12 cellular contexts compared by ENCODE assay signal in the genomic region with DNA sequence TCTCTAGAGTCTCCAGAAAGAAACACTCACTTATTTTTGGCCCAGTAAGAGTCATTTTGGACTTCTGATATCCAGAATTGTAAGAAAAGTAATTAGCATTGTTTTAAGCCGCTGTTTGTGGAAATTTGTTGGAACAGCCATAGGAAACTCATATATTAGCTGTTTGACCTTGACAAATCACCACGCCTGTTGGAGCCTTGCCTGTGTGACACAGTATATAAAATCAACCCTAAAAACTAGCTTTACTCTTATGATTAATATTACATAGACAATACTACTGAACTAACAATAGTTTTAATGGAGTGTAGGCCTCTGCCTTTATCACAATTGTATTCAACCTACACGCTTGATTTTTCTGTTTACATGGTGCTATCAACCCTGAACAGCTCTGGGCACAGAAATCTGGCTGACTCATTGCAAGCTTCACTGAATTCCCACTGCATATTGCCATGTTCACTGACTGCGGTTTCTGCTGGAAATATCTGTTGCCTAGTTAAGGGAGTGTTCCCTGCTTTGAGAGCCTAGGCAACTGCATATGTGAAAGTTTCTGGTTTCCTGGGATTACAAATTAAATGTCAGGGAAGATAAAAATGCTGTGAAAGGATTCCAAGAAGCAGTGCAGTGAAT.
DNase-seq lines count a peak whose midpoint lies in the region; ATAC-seq and TF ChIP-seq lines count a peak whose summit lies in the region.
"Had no signal": no experiment of that assay in that cellular context is flagged by ENCODE, and none has a peak within 500 bp of the region (broad histone marks: within the 10 kb centered on the region; RNA-seq: fewer than 3 reads in every experiment).

No MANE protein-coding gene starts in this region.

- DNase-seq in DMS 273 (lab: John Stamatoyannopoulos, UW; ENCODE audit: unreplicated experiment) (peak; percentile 3), DMS 273 treated with DMSO at 0.1 percent for 48 hours (lab: John Stamatoyannopoulos, UW) (no peak), astrocyte of the spinal cord (ENCODE audit: low read depth, low spot score) (peak; percentile 89), kidney epithelial cell (ENCODE audit: low read depth) (peak; percentile 94), thoracic aorta (ENCODE audit: low spot score) (peak; percentile 2)
- no peak for DNase-seq in activated naive CD4-positive, alpha-beta T cell (lab: John Stamatoyannopoulos, UW)
- DNase-seq in stimulated activated naive CD4-positive, alpha-beta T cell (lab: John Stamatoyannopoulos, UW): no peak
- DNase-seq: activated CD4-positive, alpha-beta T cell treated with anti-CD3 and anti-CD28 coated beads, Interleukin-2, amount 50 U/mL, for 48 hours; mucosa of descending colon had no signal

- ATAC-seq in thoracic aorta (ENCODE audit: insufficient number of reproducible peaks, low FRiP score, low read depth) (no peak), GM18511 (IDR thresholded peaks at IDR 0.05; ENCODE audit: unreplicated experiment) (no peak)
- ATAC-seq: mucosa of descending colon had no signal

- in situ Hi-C loops in astrocyte of the spinal cord (cut with HindIII; ENCODE audit: low sequenced_read_pairs): no loop called here

- no peaks in the 10 kb centered on the region for H3K27me3 ChIP-seq in kidney epithelial cell (ENCODE audit: control insufficient read depth, insufficient read depth, low read length)
- H3K27me3 ChIP-seq in thoracic aorta (replicated peaks; ENCODE audit: insufficient read depth): no peaks in the 10 kb centered on the region

- H3K27ac ChIP-seq in thoracic aorta: peak overlapping the region; percentile 20 to 44
- H3K27ac ChIP-seq: 22Rv1, HL-60 had no signal

- H3K36me3 ChIP-seq in kidney epithelial cell (ENCODE audit: control insufficient read depth, insufficient read depth, low read length) (no peaks in the 10 kb centered on the region), thoracic aorta (no peaks in the 10 kb centered on the region)

- TF ChIP-seq CTCF in astrocyte of the spinal cord (IDR thresholded peaks at IDR 0.05; ENCODE audit: low read depth, low read length): no peak
- TF ChIP-seq CTCF in kidney epithelial cell (IDR thresholded peaks at IDR 0.05; ENCODE audit: insufficient read depth, low read length, poor library complexity, severe bottlenecking): no peak
- TF ChIP-seq CTCF in thoracic aorta (IDR thresholded peaks at IDR 0.05): no peak

- no peaks in the 10 kb centered on the region for H3K9me3 ChIP-seq in thoracic aorta

- H3K4me3 ChIP-seq in astrocyte of the spinal cord (ENCODE audit: low read depth, low read length) (no peak overlapping the region), kidney epithelial cell (ENCODE audit: low read depth, low read length) (no peak overlapping the region), thoracic aorta (no peak overlapping the region)
- H3K4me3 ChIP-seq: mucosa of descending colon had no signal

- H3K4me1 ChIP-seq in thoracic aorta (ENCODE audit: control insufficient read depth in 1 of 2, low read depth in 2 of 2): peaks cover 12 to 49% of the 10 kb centered on the region in 2 donors

Comparison
In these comparisons a context has a peak if more than half of its experiments do, and no peak if none do; other contexts are left out.
1. DNase-seq: peak in DMS 273 (single experiment), astrocyte of the spinal cord (single experiment), kidney epithelial cell (single experiment) and thoracic aorta (single experiment); none in DMS 273 treated with DMSO at 0.1 percent for 48 hours (single experiment), activated naive CD4-positive, alpha-beta T cell (0 of 4) and stimulated activated naive CD4-positive, alpha-beta T cell (0 of 6).